Comparison of ENCODE assay signal across 1 cellular context in genomic region chr16:24841291-24841690, GRCh38.
TF ChIP-seq lines count a peak whose summit lies in the region.

No MANE protein-coding gene starts in this region.

TF ChIP-seq in HEK293, 187 proteins besides CTCF, POLR2A, EP300 and RAD21 (continued from another document):
- TF ChIP-seq ZNF292 (tag by site-specific recombination; IDR thresholded peaks at IDR 0.05; ENCODE audit: borderline replicate concordance, low read depth) (no peak), ZFP3 (tag by site-specific recombination; IDR thresholded peaks at IDR 0.05; ENCODE audit: low read depth) (no peak)
